Comparison of ENCODE assay signal across 1 cellular context in the genomic region with DNA sequence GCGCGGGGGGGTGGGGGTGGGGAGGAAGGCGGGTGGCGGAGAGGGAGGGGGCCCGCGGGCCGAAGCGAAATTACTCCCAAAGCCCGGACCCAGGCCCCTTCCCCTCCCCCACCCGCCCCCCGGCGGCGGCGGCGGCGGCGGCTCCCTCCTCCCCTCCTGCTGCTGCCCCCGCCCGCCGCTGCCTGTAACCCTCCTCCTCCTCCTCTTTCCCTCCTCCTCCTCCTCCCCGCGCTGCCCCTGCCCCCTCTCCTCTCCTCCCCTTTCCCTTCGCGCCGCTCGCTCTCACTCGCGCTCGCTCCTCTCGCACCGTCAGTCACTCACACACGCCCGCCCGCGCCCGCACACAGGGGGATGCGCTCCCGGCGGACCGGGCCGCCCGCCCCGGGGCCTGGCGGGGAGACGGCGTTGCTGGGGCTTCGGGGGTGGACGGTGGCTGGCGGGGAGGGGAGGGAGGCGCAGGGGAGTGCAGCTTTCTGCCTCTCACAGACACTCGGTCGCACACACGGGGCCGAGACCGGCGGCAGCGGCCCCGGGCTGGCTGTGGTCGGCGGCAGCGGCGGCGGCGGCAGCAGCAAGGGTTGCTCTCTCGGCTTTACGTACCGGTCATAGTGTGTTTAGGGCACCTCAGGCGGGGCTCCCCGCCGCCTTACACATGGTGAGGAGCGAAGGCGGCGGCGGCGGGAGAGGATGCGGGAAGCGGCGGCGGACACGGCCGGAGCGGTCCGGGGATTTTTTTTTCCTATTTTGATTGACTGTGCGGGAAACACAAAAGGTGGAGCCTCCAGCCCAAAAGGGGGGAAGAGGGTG.
TF ChIP-seq lines count a peak whose summit lies in the region.

No MANE protein-coding gene starts in this region.

TF ChIP-seq in SK-N-SH, 30 proteins besides CTCF, POLR2A, EP300 and RAD21 (continued from another document):
- TF ChIP-seq, protein P1, sequence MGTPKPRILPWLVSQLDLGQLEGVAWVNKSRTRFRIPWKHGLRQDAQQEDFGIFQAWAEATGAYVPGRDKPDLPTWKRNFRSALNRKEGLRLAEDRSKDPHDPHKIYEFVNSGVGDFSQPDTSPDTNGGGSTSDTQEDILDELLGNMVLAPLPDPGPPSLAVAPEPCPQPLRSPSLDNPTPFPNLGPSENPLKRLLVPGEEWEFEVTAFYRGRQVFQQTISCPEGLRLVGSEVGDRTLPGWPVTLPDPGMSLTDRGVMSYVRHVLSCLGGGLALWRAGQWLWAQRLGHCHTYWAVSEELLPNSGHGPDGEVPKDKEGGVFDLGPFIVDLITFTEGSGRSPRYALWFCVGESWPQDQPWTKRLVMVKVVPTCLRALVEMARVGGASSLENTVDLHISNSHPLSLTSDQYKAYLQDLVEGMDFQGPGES (IDR thresholded peaks at IDR 0.05; ENCODE audit: low read depth, low read length), result no peak
- TF ChIP-seq, protein P2, sequence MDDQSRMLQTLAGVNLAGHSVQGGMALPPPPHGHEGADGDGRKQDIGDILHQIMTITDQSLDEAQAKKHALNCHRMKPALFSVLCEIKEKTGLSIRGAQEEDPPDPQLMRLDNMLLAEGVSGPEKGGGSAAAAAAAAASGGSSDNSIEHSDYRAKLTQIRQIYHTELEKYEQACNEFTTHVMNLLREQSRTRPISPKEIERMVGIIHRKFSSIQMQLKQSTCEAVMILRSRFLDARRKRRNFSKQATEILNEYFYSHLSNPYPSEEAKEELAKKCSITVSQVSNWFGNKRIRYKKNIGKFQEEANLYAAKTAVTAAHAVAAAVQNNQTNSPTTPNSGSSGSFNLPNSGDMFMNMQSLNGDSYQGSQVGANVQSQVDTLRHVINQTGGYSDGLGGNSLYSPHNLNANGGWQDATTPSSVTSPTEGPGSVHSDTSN (IDR thresholded peaks at IDR 0.05), result peak; percentile 44
- TF ChIP-seq, protein P3, sequence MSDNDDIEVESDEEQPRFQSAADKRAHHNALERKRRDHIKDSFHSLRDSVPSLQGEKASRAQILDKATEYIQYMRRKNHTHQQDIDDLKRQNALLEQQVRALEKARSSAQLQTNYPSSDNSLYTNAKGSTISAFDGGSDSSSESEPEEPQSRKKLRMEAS (IDR thresholded peaks at IDR 0.05; ENCODE audit: low read depth), result peak; percentile 31; the same call in 1 of the 2 replicates
- TF ChIP-seq FOXM1 (IDR thresholded peaks at IDR 0.05; ENCODE audit: low read depth) (no peak), SIN3A (IDR thresholded peaks at IDR 0.05; ENCODE audit: borderline replicate concordance, low read depth, low read length) (0 out of 2 replicates have a peak, but pooled peaks have one; percentile 10)
